1 cellular context compared by ENCODE assay signal in genomic region chr11:63635762-63636465, GRCh38.
TF ChIP-seq lines count a peak whose summit lies in the region.

No MANE protein-coding gene starts in this region.

TF ChIP-seq in H1, 55 proteins besides CTCF, POLR2A, EP300 and RAD21 (continued from another document):
- TF ChIP-seq CHD7 (IDR thresholded peaks at IDR 0.05; ENCODE audit: insufficient replicate concordance, low read length) (no peak), POLR2AphosphoS5 (IDR thresholded peaks at IDR 0.05; ENCODE audit: low read depth, low read length) (no peak), KDM1A (IDR thresholded peaks at IDR 0.05; ENCODE audit: borderline replicate concordance, low read length) (no peak), TAF7 (optimal IDR thresholded peaks at IDR 0.05; ENCODE audit: borderline replicate concordance, low read depth, low read length) (no peak), ATF2 (IDR thresholded peaks at IDR 0.05; ENCODE audit: low read length) (no peak), YY1 (IDR thresholded peaks at IDR 0.05; ENCODE audit: low read depth, low read length) (no peak), KDM4A (IDR thresholded peaks at IDR 0.05; ENCODE audit: low read depth, low read length, severe bottlenecking) (no peak), SUZ12 (IDR thresholded peaks at IDR 0.05; ENCODE audit: low read length) (no peak), JUND (IDR thresholded peaks at IDR 0.05; ENCODE audit: low read length) (no peak), KDM5A (IDR thresholded peaks at IDR 0.05; ENCODE audit: low read length) (no peak), CTBP2 (IDR thresholded peaks at IDR 0.05; ENCODE audit: borderline replicate concordance, insufficient read depth, insufficient read length, low read length) (no peak), SP1 (IDR thresholded peaks at IDR 0.05; ENCODE audit: low read depth, low read length) (no peak)
